In genomic region chr1:109078317-109078716, GRCh38 we compare ENCODE assay signal across 17 cellular contexts. TPM values are rescaled to one million over a fixed set of nuclear protein-coding genes. Genes with fewer than 3 reads are reported as not detected.
DNase-seq lines count a peak whose midpoint lies in the region; ATAC-seq and TF ChIP-seq lines count a peak whose summit lies in the region.
"Had no signal": no experiment of that assay in that cellular context is flagged by ENCODE, and none has a peak within 500 bp of the region (broad histone marks: within the 10 kb centered on the region; RNA-seq: fewer than 3 reads in every experiment).

No MANE protein-coding gene starts in this region.

- peaks cover 19% of the 10 kb centered on the region for H3K36me3 Mint-ChIP-seq in CD4-positive, alpha-beta T cell (ENCODE audit: low read depth)
- H3K36me3 Mint-ChIP-seq in CD8-positive, alpha-beta memory T cell = peaks cover 3 to 16% (median 6%) of the 10 kb centered on the region in 3 donors
- H3K36me3 Mint-ChIP-seq: CD4-positive, CD25-positive, alpha-beta regulatory T cell; T-cell had no signal

- peaks cover 0 to 7% (median 3%) of the 10 kb centered on the region in 4 donors for H3K36me3 ChIP-seq in esophagus muscularis mucosa
- H3K36me3 ChIP-seq in hepatocyte (replicated peaks; ENCODE audit: insufficient read depth, low read depth) = no peaks in the 10 kb centered on the region
- peaks cover 4% of the 10 kb centered on the region for H3K36me3 ChIP-seq in suprapubic skin
- H3K36me3 ChIP-seq in CD8-positive, alpha-beta memory T cell (ENCODE audit: insufficient read depth, low read length) = no peaks in the 10 kb centered on the region

- peaks cover 14% of the 10 kb centered on the region for H3K4me1 Mint-ChIP-seq in CD4-positive, alpha-beta T cell (ENCODE audit: low read depth)
- peaks cover 20 to 22% (median 21%) of the 10 kb centered on the region in 3 donors for H3K4me1 Mint-ChIP-seq in CD8-positive, alpha-beta memory T cell

- H3K9me3 Mint-ChIP-seq in CD4-positive, alpha-beta T cell = no peaks in the 10 kb centered on the region
- no peaks in the 10 kb centered on the region for H3K9me3 Mint-ChIP-seq in CD8-positive, alpha-beta memory T cell
- H3K9me3 Mint-ChIP-seq: CD4-positive, CD25-positive, alpha-beta regulatory T cell; T-cell had no signal

- H3K79me2 ChIP-seq in hepatocyte = peaks cover 19% of the 10 kb centered on the region

- H2AFZ ChIP-seq in hepatocyte = no peak overlapping the region

- no peak for TF ChIP-seq EP300 in esophagus muscularis mucosa (IDR thresholded peaks at IDR 0.05)
- no peak for TF ChIP-seq EP300 in suprapubic skin (IDR thresholded peaks at IDR 0.05)

- no peaks in the 10 kb centered on the region for H3K27me3 Mint-ChIP-seq in CD4-positive, alpha-beta T cell
- peaks cover 0 to 2% of the 10 kb centered on the region in 2 donors for H3K27me3 Mint-ChIP-seq in CD8-positive, alpha-beta memory T cell
- H3K27me3 Mint-ChIP-seq: T-cell had no signal

- intact Hi-C loops in CD4-positive, alpha-beta T cell (cut with DNase I, micrococcal nuclease) = no loop called here
- intact Hi-C loops in esophagus muscularis mucosa (cut with DNase I) = no loop called here

- TF ChIP-seq POLR2A in esophagus muscularis mucosa (IDR thresholded peaks at IDR 0.05; ENCODE audit: low read depth) (no peak), suprapubic skin (IDR thresholded peaks at IDR 0.05) (no peak)

- no peaks in the 10 kb centered on the region for H3K9me3 ChIP-seq in CD4-positive, alpha-beta T cell (ENCODE audit: control insufficient read depth, low read length)
- H3K9me3 ChIP-seq in esophagus muscularis mucosa = no peaks in the 10 kb centered on the region
- H3K9me3 ChIP-seq in hepatocyte (ENCODE audit: low read depth) = no peaks in the 10 kb centered on the region
- H3K9me3 ChIP-seq in suprapubic skin = no peaks in the 10 kb centered on the region
- H3K9me3 ChIP-seq in CD8-positive, alpha-beta memory T cell (ENCODE audit: low read length) = no peaks in the 10 kb centered on the region

- H3K4me2 ChIP-seq in hepatocyte = no peak overlapping the region

- no peak for DNase-seq in CD4-positive, alpha-beta T cell
- DNase-seq in NOMO-1 treated with dmso at 0.1 percent for 144 hours (lab: John Stamatoyannopoulos, UW; ENCODE audit: unreplicated experiment) = peak; percentile 17
- peak; percentile 45 for DNase-seq in esophagus muscularis mucosa (ENCODE audit: extremely low spot score)
- DNase-seq in hepatocyte (ENCODE audit: low spot score) = no peak
- DNase-seq in suprapubic skin (ENCODE audit: low spot score in 2 of 2) = no peak
- DNase-seq in CD8-positive, alpha-beta memory T cell = no peak
- DNase-seq in UCSD-AML1 (lab: John Stamatoyannopoulos, UW; ENCODE audit: unreplicated experiment) = no peak
- DNase-seq: CD4-positive, CD25-positive, alpha-beta regulatory T cell; DMS79 treated with DMSO at 0.1 percent for 48 hours; GDM1; NCI-H1105; NCI-H187; NCI-H446; NCI-H748 treated with DMSO at 0.1 percent for 48 hours; T-cell had no signal

- no peak for TF ChIP-seq CTCF in CD4-positive, alpha-beta T cell (IDR thresholded peaks at IDR 0.05)
- TF ChIP-seq CTCF in esophagus muscularis mucosa (IDR thresholded peaks at IDR 0.05) (no peak), hepatocyte (IDR thresholded peaks at IDR 0.05; ENCODE audit: poor library complexity) (no peak), suprapubic skin (IDR thresholded peaks at IDR 0.05) (no peak)

- CTCF ChIA-PET in CD4-positive, alpha-beta T cell (lab: Charles Lee) = interaction anchor here (0.7 to 2.8 kb wide), 2 partner anchors 21 to 562 kb away, joined by 3 to 26 read pairs; no protein-coding TSS in a partner anchor
- CTCF ChIA-PET in CD8-positive, alpha-beta memory T cell (lab: Charles Lee) = interaction anchor here (3.2 kb wide), 1 partner anchor 21 kb away, joined by 27 read pairs; no protein-coding TSS in a partner anchor

- H4K20me1 ChIP-seq in hepatocyte (ENCODE audit: insufficient read depth, poor library complexity, severe bottlenecking) = no peaks in the 10 kb centered on the region

- H3K4me3 ChIP-seq in esophagus muscularis mucosa (no peak overlapping the region), hepatocyte (no peak overlapping the region), suprapubic skin (no peak overlapping the region)
- no peak overlapping the region for H3K4me3 ChIP-seq in CD8-positive, alpha-beta memory T cell (ENCODE audit: low read length)

- no peak for ATAC-seq in CD4-positive, alpha-beta T cell (ENCODE audit: poor library complexity)
- ATAC-seq in GM18511 (IDR thresholded peaks at IDR 0.05; ENCODE audit: unreplicated experiment) = peak; percentile 42
- ATAC-seq: T-cell had no signal

- no peak overlapping the region for H3K4me3 Mint-ChIP-seq in CD4-positive, alpha-beta T cell
- H3K4me3 Mint-ChIP-seq in CD8-positive, alpha-beta memory T cell = no peak overlapping the region

- H3K27me3 ChIP-seq in CD4-positive, alpha-beta T cell (ENCODE audit: control insufficient read depth, insufficient read depth, low read length) = no peaks in the 10 kb centered on the region
- H3K27me3 ChIP-seq in esophagus muscularis mucosa = no peaks in the 10 kb centered on the region
- no peaks in the 10 kb centered on the region for H3K27me3 ChIP-seq in hepatocyte
- H3K27me3 ChIP-seq in suprapubic skin = no peaks in the 10 kb centered on the region
- no peaks in the 10 kb centered on the region for H3K27me3 ChIP-seq in CD8-positive, alpha-beta memory T cell (ENCODE audit: insufficient read depth, low read length, poor library complexity, severe bottlenecking)

- POLR2A ChIA-PET in CD4-positive, alpha-beta T cell (lab: Charles Lee) = interaction anchor here (3.1 kb wide), 1 partner anchor 22 kb away, joined by 83 read pairs; no protein-coding TSS in a partner anchor
- POLR2A ChIA-PET in CD8-positive, alpha-beta memory T cell (lab: Charles Lee) = interaction anchor here (1.5 kb wide), 1 partner anchor 22 kb away, joined by 4 read pairs; no protein-coding TSS in a partner anchor

- H3K4me1 ChIP-seq in esophagus muscularis mucosa = peaks cover 18 to 26% (median 25%) of the 10 kb centered on the region in 4 donors
- H3K4me1 ChIP-seq in hepatocyte (ENCODE audit: insufficient read depth) = no peaks in the 10 kb centered on the region
- peaks cover 38% of the 10 kb centered on the region for H3K4me1 ChIP-seq in suprapubic skin
- peaks cover 15% of the 10 kb centered on the region for H3K4me1 ChIP-seq in CD8-positive, alpha-beta memory T cell (ENCODE audit: insufficient read depth, low read length)

- peak overlapping the region; percentile 68 for H3K27ac Mint-ChIP-seq in CD4-positive, alpha-beta T cell
- peak overlapping the region in 2 of 8 donors; percentile 17 to 70 for H3K27ac Mint-ChIP-seq in CD8-positive, alpha-beta memory T cell
- H3K27ac Mint-ChIP-seq: T-cell had no signal

- no peak overlapping the region for H3K27ac ChIP-seq in CD4-positive, alpha-beta T cell (ENCODE audit: low read depth, low read length)
- H3K27ac ChIP-seq in esophagus muscularis mucosa (replicated peaks in 1 of 4) (no peak overlapping the region), hepatocyte (no peak overlapping the region), suprapubic skin (no peak overlapping the region)
- H3K27ac ChIP-seq in CD8-positive, alpha-beta memory T cell (ENCODE audit: low read depth, low read length) = no peak overlapping the region

- WGBS in esophagus muscularis mucosa = 93% methylated on average over 1 of the region's 1 CpG
- WGBS in hepatocyte (ENCODE audit: low lambda C conversion rate, missing lambda C conversion rate) = 100% methylated on average over 1 of the region's 1 CpG
- 89% methylated on average over 1 of the region's 1 CpG for WGBS in suprapubic skin

- no peaks in the 10 kb centered on the region for H3K9me2 ChIP-seq in hepatocyte (replicated peaks; ENCODE audit: insufficient read depth)

RNA-seq across cellular contexts. Expression of gene TAF13, which starts 2.5 kb away (rescaled TPM):
- 10 to 100 TPM; 25.9 to 26.5 TPM for total RNA-seq in CD4-positive, alpha-beta T cell
- 10 to 100 TPM; 41.6 to 71.0 (median 51.8) TPM for total RNA-seq in esophagus muscularis mucosa
- 63.3 and 78.7 TPM in 2 replicates for total RNA-seq in hepatocyte
- 15.7 and 22.1 TPM in 2 replicates for polyA plus RNA-seq in hepatocyte
- total RNA-seq in suprapubic skin = 10 to 100 TPM; 10.6 to 33.2 (median 28.0) TPM
- 10 to 100 TPM; 37.5 to 40.9 TPM for total RNA-seq in CD8-positive, alpha-beta memory T cell
- 2.3 TPM for polyA plus RNA-seq in CD8-positive, alpha-beta memory T cell

RNA-seq across cellular contexts. Expression of gene TMEM167B, which starts 12.2 kb away (rescaled TPM):
- total RNA-seq in CD4-positive, alpha-beta T cell = 10 to 100 TPM; 70.2 to 71.0 TPM
- 10 to 100 TPM; 24.9 to 35.3 (median 27.5) TPM for total RNA-seq in esophagus muscularis mucosa
- total RNA-seq in hepatocyte = 33.4 and 35.0 TPM in 2 replicates
- 18.3 and 25.0 TPM in 2 replicates for polyA plus RNA-seq in hepatocyte
- 10 to 100 TPM; 28.2 to 35.1 (median 31.0) TPM for total RNA-seq in suprapubic skin
- total RNA-seq in CD8-positive, alpha-beta memory T cell = 10 to 100 TPM; 30.3 to 36.6 TPM
- polyA plus RNA-seq in CD8-positive, alpha-beta memory T cell = 38.2 TPM

RNA-seq across cellular contexts. Expression of gene ELAPOR1, which starts 35.6 kb away (rescaled TPM):
- total RNA-seq in CD4-positive, alpha-beta T cell = 10 to 100 TPM; 14.2 to 16.1 TPM
- under 1 TPM in 3 of 4 donors, not detected in 1; 0.34 to 0.83 (median 0.52) TPM for total RNA-seq in esophagus muscularis mucosa
- total RNA-seq in hepatocyte = 2.5 and 3.0 TPM in 2 replicates
- polyA plus RNA-seq in hepatocyte = 1.6 and 1.8 TPM in 2 replicates
- total RNA-seq in suprapubic skin = 10 to 100 TPM; 27.4 to 84.8 (median 46.7) TPM
- total RNA-seq in CD8-positive, alpha-beta memory T cell = 10 to 100 TPM; 11.3 to 13.9 TPM
- 15.7 TPM for polyA plus RNA-seq in CD8-positive, alpha-beta memory T cell
- total RNA-seq: SK-MEL-5 had no signal

RNA-seq across cellular contexts. Expression of gene WDR47, which starts 36.4 kb away (rescaled TPM):
- total RNA-seq in CD4-positive, alpha-beta T cell = 10 to 100 TPM; 16.2 to 18.7 TPM
- total RNA-seq in esophagus muscularis mucosa (10 to 100 TPM; 16.1 to 27.3 (median 18.1) TPM), hepatocyte (8.4 and 9.7 TPM in 2 replicates), suprapubic skin (10 to 100 TPM; 45.8 to 89.2 (median 52.9) TPM)
- 6.0 and 6.7 TPM in 2 replicates for polyA plus RNA-seq in hepatocyte
- total RNA-seq in CD8-positive, alpha-beta memory T cell = 10 to 100 TPM; 14.4 to 15.1 TPM
- 6.2 TPM for polyA plus RNA-seq in CD8-positive, alpha-beta memory T cell

Comparison
In these comparisons a context has a peak if more than half of its experiments do, and no peak if none do; other contexts are left out.
1. DNase-seq: peak in NOMO-1 treated with dmso at 0.1 percent for 144 hours (single experiment) and esophagus muscularis mucosa (single experiment); none in CD4-positive, alpha-beta T cell (0 of 10), hepatocyte (single experiment), suprapubic skin (0 of 2), CD8-positive, alpha-beta memory T cell (0 of 5) and UCSD-AML1 (single experiment).